ENCODE assay signal across 12 cellular contexts in the genomic region with DNA sequence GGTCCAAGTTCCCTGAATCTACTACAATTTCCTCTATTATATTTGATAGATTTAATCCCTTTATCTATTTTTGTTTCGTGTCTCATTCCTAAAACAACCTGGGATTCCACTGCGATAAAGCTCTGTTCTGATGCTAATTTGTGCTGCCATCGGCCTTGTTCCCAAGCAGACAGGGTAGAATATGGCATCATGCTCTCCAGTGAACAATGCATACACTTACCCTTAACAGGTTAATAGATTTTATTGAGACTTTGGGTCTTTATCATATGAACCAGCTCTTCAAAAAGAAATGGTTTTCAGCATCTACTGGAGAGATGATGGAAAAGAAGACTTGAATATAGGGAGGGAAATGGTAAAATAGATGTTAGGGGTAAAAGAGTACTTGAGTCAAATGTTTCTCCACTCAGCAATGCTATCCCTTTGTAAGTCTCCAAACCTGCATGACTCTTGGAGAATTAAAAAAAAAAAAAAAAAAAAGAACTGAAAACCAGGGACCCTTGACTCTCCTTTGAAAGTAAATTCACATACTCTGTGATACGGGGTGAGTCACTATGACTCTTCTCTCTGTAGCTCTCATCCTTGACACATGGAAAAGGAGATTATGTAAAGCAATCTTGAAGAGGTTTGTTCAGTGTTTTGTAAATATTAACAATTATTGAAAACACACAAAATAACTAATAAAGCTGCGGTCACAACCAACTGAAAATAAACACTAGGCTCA.
DNase-seq lines count a peak whose midpoint lies in the region; ATAC-seq and TF ChIP-seq lines count a peak whose summit lies in the region.
"Had no signal": no experiment of that assay in that cellular context is flagged by ENCODE, and none has a peak within 500 bp of the region (broad histone marks: within the 10 kb centered on the region; RNA-seq: fewer than 3 reads in every experiment).

No MANE protein-coding gene starts in this region.

- intact Hi-C loops in activated T-helper 1 cell treated with anti-CD3 and anti-CD28 coated beads, Interleukin-12 subunit alpha, Interleukin-12 subunit beta, Interleukin-2, Interleukin-4 antibody, amounts not matched to agents 30 ng/mL and 10 ng/mL and 1 ng/mL, durations not matched to agents 14 hours and 24 hours and 36 hours (cut with micrococcal nuclease), result no loop called here

- no peak overlapping the region for H3K27ac Mint-ChIP-seq in activated T-helper 1 cell treated with anti-CD3 and anti-CD28 coated beads, Interleukin-12 subunit alpha, Interleukin-12 subunit beta, Interleukin-2, Interleukin-4 antibody, amounts not matched to agents 30 ng/mL and 10 ng/mL and 1 ng/mL, durations not matched to agents 14 hours and 24 hours and 36 hours
- H3K27ac Mint-ChIP-seq in immature natural killer cell, result no peak overlapping the region
- H3K27ac Mint-ChIP-seq: stimulated activated naive CD8-positive, alpha-beta T cell treated with anti-CD3 and anti-CD28 coated beads, Interleukin-15, amount 100 ng/mL, for 72 hours had no signal

- no peaks in the 10 kb centered on the region for H3K36me3 Mint-ChIP-seq in activated T-helper 1 cell treated with anti-CD3 and anti-CD28 coated beads, Interleukin-12 subunit alpha, Interleukin-12 subunit beta, Interleukin-2, Interleukin-4 antibody, amounts not matched to agents 30 ng/mL and 10 ng/mL and 1 ng/mL, durations not matched to agents 14 hours and 24 hours and 36 hours (ENCODE audit: low read depth)
- peaks cover 0 to 6% (median 3%) of the 10 kb centered on the region in 3 donors for H3K36me3 Mint-ChIP-seq in immature natural killer cell

- no peaks in the 10 kb centered on the region for H3K9me3 ChIP-seq in neuron (ENCODE audit: low read length)

- H3K9me3 Mint-ChIP-seq in activated T-helper 1 cell treated with anti-CD3 and anti-CD28 coated beads, Interleukin-12 subunit alpha, Interleukin-12 subunit beta, Interleukin-2, Interleukin-4 antibody, amounts not matched to agents 30 ng/mL and 10 ng/mL and 1 ng/mL, durations not matched to agents 14 hours and 24 hours and 36 hours, result no peaks in the 10 kb centered on the region
- no peaks in the 10 kb centered on the region for H3K9me3 Mint-ChIP-seq in immature natural killer cell
- H3K9me3 Mint-ChIP-seq: nephron; stimulated activated naive CD8-positive, alpha-beta T cell treated with anti-CD3 and anti-CD28 coated beads, Interleukin-15, amount 100 ng/mL, for 72 hours had no signal

- in situ Hi-C loops in brain microvascular endothelial cell (cut with HindIII; ENCODE audit: low pct_ligation_motif_present, low sequenced_read_pairs), result no loop called here

- H3K4me3 ChIP-seq in brain microvascular endothelial cell (ENCODE audit: low read depth, low read length), result no peak overlapping the region
- peak overlapping the region; percentile 20 for H3K4me3 ChIP-seq in neuron (ENCODE audit: low read length)

- no peak for TF ChIP-seq CTCF in brain microvascular endothelial cell (IDR thresholded peaks at IDR 0.05; ENCODE audit: low read depth, low read length, missing control alignments)

- H2AFZ ChIP-seq in neuron (ENCODE audit: low read depth, low read length), result no peak overlapping the region

- no peaks in the 10 kb centered on the region for H3K27me3 Mint-ChIP-seq in activated T-helper 1 cell treated with anti-CD3 and anti-CD28 coated beads, Interleukin-12 subunit alpha, Interleukin-12 subunit beta, Interleukin-2, Interleukin-4 antibody, amounts not matched to agents 30 ng/mL and 10 ng/mL and 1 ng/mL, durations not matched to agents 14 hours and 24 hours and 36 hours (ENCODE audit: insufficient read depth)
- H3K27me3 Mint-ChIP-seq in immature natural killer cell (ENCODE audit: low read depth in 3 of 3), result no peaks in the 10 kb centered on the region
- H3K27me3 Mint-ChIP-seq: stimulated activated naive CD8-positive, alpha-beta T cell treated with anti-CD3 and anti-CD28 coated beads, Interleukin-15, amount 100 ng/mL, for 72 hours had no signal

- peaks cover 6% of the 10 kb centered on the region for H3K4me1 Mint-ChIP-seq in activated T-helper 1 cell treated with anti-CD3 and anti-CD28 coated beads, Interleukin-12 subunit alpha, Interleukin-12 subunit beta, Interleukin-2, Interleukin-4 antibody, amounts not matched to agents 30 ng/mL and 10 ng/mL and 1 ng/mL, durations not matched to agents 14 hours and 24 hours and 36 hours (ENCODE audit: low read depth)
- peaks cover 1 to 4% of the 10 kb centered on the region in 2 donors for H3K4me1 Mint-ChIP-seq in immature natural killer cell

- H3K27me3 ChIP-seq in brain microvascular endothelial cell (replicated peaks) (no peaks in the 10 kb centered on the region), neuron (ENCODE audit: insufficient read depth, low read length) (no peaks in the 10 kb centered on the region)

- H3K27ac ChIP-seq in brain microvascular endothelial cell, result peak overlapping the region; percentile 35

- H3K4me1 ChIP-seq in neuron (ENCODE audit: insufficient read depth, low read length), result peaks cover 29% of the 10 kb centered on the region

- no peak overlapping the region for H3K4me3 Mint-ChIP-seq in activated T-helper 1 cell treated with anti-CD3 and anti-CD28 coated beads, Interleukin-12 subunit alpha, Interleukin-12 subunit beta, Interleukin-2, Interleukin-4 antibody, amounts not matched to agents 30 ng/mL and 10 ng/mL and 1 ng/mL, durations not matched to agents 14 hours and 24 hours and 36 hours
- H3K4me3 Mint-ChIP-seq in immature natural killer cell, result no peak overlapping the region
- H3K4me3 Mint-ChIP-seq: nephron; stimulated activated naive CD8-positive, alpha-beta T cell treated with anti-CD3 and anti-CD28 coated beads, Interleukin-15, amount 100 ng/mL, for 72 hours had no signal

- TF ChIP-seq POLR2A in erythroblast (IDR thresholded peaks at IDR 0.05; ENCODE audit: low read length), result no peak

- DNase-seq in GM03348 (ENCODE audit: low spot score), result peak; percentile 21
- peak; percentile 33 for DNase-seq in MV-4-11 (lab: John Stamatoyannopoulos, UW)
- peak; percentile 37 for DNase-seq in brain microvascular endothelial cell
- no peak for DNase-seq in erythroblast (lab: John Stamatoyannopoulos, UW)
- DNase-seq in activated T-helper 1 cell treated with anti-CD3 and anti-CD28 coated beads, Interleukin-12 subunit alpha, Interleukin-12 subunit beta, Interleukin-2, Interleukin-4 antibody, amounts not matched to agents 30 ng/mL and 10 ng/mL and 1 ng/mL, durations not matched to agents 14 hours and 24 hours and 36 hours (ENCODE audit: low spot score), result no peak
- DNase-seq in immature natural killer cell, result no peak
- DNase-seq: islet precursor cell; RPMI8226; stimulated activated naive CD8-positive, alpha-beta T cell treated with anti-CD3 and anti-CD28 coated beads, Interleukin-15, amount 100 ng/mL, for 72 hours had no signal

- ATAC-seq in HG03439 (IDR thresholded peaks at IDR 0.05; ENCODE audit: unreplicated experiment), result no peak
- ATAC-seq: stimulated activated naive CD8-positive, alpha-beta T cell treated with anti-CD3 and anti-CD28 coated beads, Interleukin-15, amount 100 ng/mL, for 72 hours had no signal

- H3K36me3 ChIP-seq in brain microvascular endothelial cell (replicated peaks), result no peaks in the 10 kb centered on the region
- no peaks in the 10 kb centered on the region for H3K36me3 ChIP-seq in neuron (ENCODE audit: insufficient read depth, low read length)

Comparison
In these comparisons a context has a peak if more than half of its experiments do, and no peak if none do; other contexts are left out.
1. DNase-seq: peak in GM03348 (single experiment), MV-4-11 (single experiment) and brain microvascular endothelial cell (single experiment); none in erythroblast (0 of 2), activated T-helper 1 cell treated with anti-CD3 and anti-CD28 coated beads, Interleukin-12 subunit alpha, Interleukin-12 subunit beta, Interleukin-2, Interleukin-4 antibody, amounts not matched to agents 30 ng/mL and 10 ng/mL and 1 ng/mL, durations not matched to agents 14 hours and 24 hours and 36 hours (single experiment) and immature natural killer cell (0 of 3).